20 cellular contexts compared by ENCODE assay signal in the genomic region with DNA sequence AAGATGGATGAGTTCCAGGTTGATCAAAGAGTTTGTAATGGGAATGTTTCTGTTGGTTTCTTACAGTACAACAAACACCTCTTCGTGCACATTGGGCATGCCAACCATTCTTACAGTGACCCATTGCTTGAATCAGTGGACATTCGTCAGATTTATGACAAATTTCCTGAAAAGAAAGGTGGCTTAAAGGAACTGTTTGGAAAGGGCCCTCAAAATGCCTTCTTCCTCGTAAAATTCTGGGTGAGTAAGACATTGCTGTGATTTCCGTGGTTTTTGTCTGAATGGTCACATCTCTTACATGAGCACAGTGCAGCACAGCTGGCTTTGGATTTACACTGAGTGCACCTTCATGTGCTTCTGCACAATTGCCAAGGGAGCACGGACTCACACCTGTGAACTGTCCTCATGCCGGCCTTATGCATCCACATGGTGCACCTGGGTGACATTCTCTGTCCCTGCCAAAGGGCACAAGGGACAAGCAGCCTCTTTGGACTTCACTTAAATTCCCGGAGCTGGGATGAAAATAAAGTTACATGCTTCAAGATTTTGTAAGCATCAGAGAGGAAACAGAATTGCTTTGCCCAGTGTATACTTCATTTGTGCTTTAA.
DNase-seq lines count a peak whose midpoint lies in the region; FAIRE-seq and TF ChIP-seq lines count a peak whose summit lies in the region.
"Had no signal": no experiment of that assay in that cellular context is flagged by ENCODE, and none has a peak within 500 bp of the region (broad histone marks: within the 10 kb centered on the region; RNA-seq: fewer than 3 reads in every experiment).

No MANE protein-coding gene starts in this region.

- H3K4me3 ChIP-seq in AG10803 (ENCODE audit: low read length) = no peak overlapping the region
- H3K4me3 ChIP-seq: esophagus muscularis mucosa, left ventricle myocardium inferior had no signal

- no peak overlapping the region for H3K4me3 Mint-ChIP-seq in neural crest cell
- H3K4me3 Mint-ChIP-seq: CD8-positive, alpha-beta memory T cell had no signal

- H3K36me3 Mint-ChIP-seq in neural crest cell (ENCODE audit: low read depth) = peaks cover 23% of the 10 kb centered on the region

- H3K27me3 Mint-ChIP-seq in neural crest cell (ENCODE audit: low read depth) = no peaks in the 10 kb centered on the region

- peaks cover 21% of the 10 kb centered on the region for H3K4me1 Mint-ChIP-seq in neural crest cell
- H3K4me1 Mint-ChIP-seq: CD8-positive, alpha-beta memory T cell had no signal

- TF ChIP-seq CTCF in AG10803 (conservative IDR thresholded peaks at IDR 0.05; ENCODE audit: low read length) = no peak
- no peak for TF ChIP-seq CTCF in neural crest cell (conservative IDR thresholded peaks at IDR 0.05)
- TF ChIP-seq CTCF in D721Med (IDR thresholded peaks at IDR 0.05; ENCODE audit: insufficient read depth, missing control alignments) = no peak

- peak overlapping the region; percentile 81 for H3K27ac Mint-ChIP-seq in neural crest cell (ENCODE audit: unreplicated experiment)
- H3K27ac Mint-ChIP-seq: CD8-positive, alpha-beta memory T cell had no signal

- no peaks in the 10 kb centered on the region for H3K9me3 Mint-ChIP-seq in neural crest cell
- H3K9me3 Mint-ChIP-seq: CD8-positive, alpha-beta memory T cell had no signal

- peak; percentile 64 for DNase-seq in AG10803 (ENCODE audit: low read depth)
- DNase-seq in HS-27A (ENCODE audit: low read depth) = peak; percentile 49
- DNase-seq in T1000 (lab: John Stamatoyannopoulos, UW) = peak; percentile 4
- DNase-seq in neural crest cell (ENCODE audit: low read depth, low spot score) = no peak
- no peak for DNase-seq in activated CD8-positive, alpha-beta memory T cell treated with anti-CD3 and anti-CD28 coated beads, Interleukin-2, amount 50 U/mL, for 4 hours
- DNase-seq in D721Med (ENCODE audit: insufficient read length, low spot score) = no peak
- DNase-seq in middle frontal gyrus (ENCODE audit: extremely low spot score, low spot score) = no peak
- DNase-seq in NCI-H1436 (lab: John Stamatoyannopoulos, UW) = no peak
- DNase-seq: activated gamma-delta T cell; amniotic stem cell; CD8-positive, alpha-beta memory T cell; DMS79 treated with DMSO at 0.1 percent for 48 hours; effector CD8-positive, alpha-beta T cell; KBM-7; left ventricle myocardium inferior; NCI-H524; substantia nigra had no signal

- FAIRE-seq in D721Med (lab: Jason Lieb, UNC) = no peak
- FAIRE-seq: H1, urothelium cell line had no signal

Comparison
In these comparisons a context has a peak if more than half of its experiments do, and no peak if none do; other contexts are left out.
1. DNase-seq: peak in AG10803 (single experiment), HS-27A (single experiment) and T1000 (single experiment); none in neural crest cell (single experiment), activated CD8-positive, alpha-beta memory T cell treated with anti-CD3 and anti-CD28 coated beads, Interleukin-2, amount 50 U/mL, for 4 hours (single experiment), D721Med (single experiment), middle frontal gyrus (single experiment) and NCI-H1436 (single experiment).